In genomic region chr7:50327443-50327842, GRCh38 we compare ENCODE assay signal across 13 cellular contexts. TPM values are rescaled to one million over a fixed set of nuclear protein-coding genes. Genes with fewer than 3 reads are reported as not detected.
A peak's percentile ranks its signal among the peaks of the same experiment; 100 is the strongest.
DNase-seq lines count a peak whose midpoint lies in the region; ATAC-seq and TF ChIP-seq lines count a peak whose summit lies in the region.
"Had no signal": no experiment of that assay in that cellular context is flagged by ENCODE, and none has a peak within 500 bp of the region (broad histone marks: within the 10 kb centered on the region; RNA-seq: fewer than 3 reads in every experiment).

No MANE protein-coding gene starts in this region.

- peaks cover under 1% of the 10 kb centered on the region; the same call in 1 of the 2 replicates for H4K20me1 ChIP-seq in DND-41 (ENCODE audit: insufficient read depth, low read length)

- peak overlapping the region; percentile 43 for H3K27ac Mint-ChIP-seq in activated CD8-positive, alpha-beta T cell treated with anti-CD3 and anti-CD28 coated beads, Interleukin-2, amount 10 ng/mL, durations not matched to agents 7 days and 5 days

- peaks cover 81% of the 10 kb centered on the region for H3K36me3 ChIP-seq in DND-41 (ENCODE audit: insufficient read depth, low read length)
- H3K36me3 ChIP-seq in ovary = no peaks in the 10 kb centered on the region
- H3K36me3 ChIP-seq in colonic mucosa = no peaks in the 10 kb centered on the region
- H3K36me3 ChIP-seq: ascending aorta, thoracic aorta had no signal

- H3K9me3 ChIP-seq in DND-41 (ENCODE audit: insufficient read depth, low read length, severe bottlenecking) (no peaks in the 10 kb centered on the region), ovary (no peaks in the 10 kb centered on the region), colonic mucosa (no peaks in the 10 kb centered on the region)
- H3K9me3 ChIP-seq: ascending aorta, thoracic aorta had no signal

- no peak overlapping the region for H2AFZ ChIP-seq in DND-41 (ENCODE audit: low read depth, low read length)

- no peaks in the 10 kb centered on the region for H3K9me3 Mint-ChIP-seq in activated CD8-positive, alpha-beta T cell treated with anti-CD3 and anti-CD28 coated beads, Interleukin-2, amount 10 ng/mL, durations not matched to agents 7 days and 5 days (ENCODE audit: insufficient read depth)

- no peak overlapping the region for H3K9ac ChIP-seq in DND-41 (ENCODE audit: low read depth, low read length)
- H3K9ac ChIP-seq in colonic mucosa (ENCODE audit: low read depth in 2 of 2, low read length in 2 of 2) = no peak overlapping the region

- H3K4me1 ChIP-seq in DND-41 (ENCODE audit: insufficient read depth, low read length) (peaks cover 57% of the 10 kb centered on the region), ovary (ENCODE audit: insufficient read depth) (no peaks in the 10 kb centered on the region), colonic mucosa (no peaks in the 10 kb centered on the region)
- H3K4me1 ChIP-seq: ascending aorta had no signal

- H3K4me1 Mint-ChIP-seq in activated CD8-positive, alpha-beta T cell treated with anti-CD3 and anti-CD28 coated beads, Interleukin-2, amount 10 ng/mL, durations not matched to agents 7 days and 5 days (ENCODE audit: low read depth) = peaks cover 61% of the 10 kb centered on the region

- H3K27me3 ChIP-seq in DND-41 (ENCODE audit: insufficient read depth, low read length, poor library complexity) = no peaks in the 10 kb centered on the region
- no peaks in the 10 kb centered on the region for H3K27me3 ChIP-seq in ovary
- no peaks in the 10 kb centered on the region for H3K27me3 ChIP-seq in colonic mucosa
- H3K27me3 ChIP-seq: ascending aorta had no signal

- no peak for TF ChIP-seq EP300 in ovary (IDR thresholded peaks at IDR 0.05)

- POLR2A ChIA-PET in activated CD8-positive, alpha-beta T cell treated with anti-CD3 and anti-CD28 coated beads, Interleukin-2, amount 10 ng/mL, durations not matched to agents 7 days and 5 days (lab: Charles Lee) = interaction anchor here (1.4 to 1.7 kb wide), 2 partner anchors 41 to 122 kb away, joined by 4 to 5 read pairs; no protein-coding TSS in a partner anchor

- peaks cover 77% of the 10 kb centered on the region for H3K79me2 ChIP-seq in DND-41 (ENCODE audit: insufficient read depth, low read length)

- ATAC-seq in DND-41 (ENCODE audit: insufficient read depth, low read depth) (no peak), GM19025 (IDR thresholded peaks at IDR 0.05; ENCODE audit: low read depth, unreplicated experiment) (peak; percentile 54), HG02884 (IDR thresholded peaks at IDR 0.05; ENCODE audit: unreplicated experiment) (peak; percentile 37)
- no peak for ATAC-seq in activated CD8-positive, alpha-beta T cell treated with anti-CD3 and anti-CD28 coated beads, Interleukin-2, amount 10 ng/mL, durations not matched to agents 7 days and 5 days
- ATAC-seq: SK-N-SH treated with all-trans-retinoic acid at 6 μM for 48 hours had no signal

- no peak overlapping the region for H3K4me3 ChIP-seq in DND-41 (ENCODE audit: low read depth in 1 of 2, low read length in 2 of 2)
- no peak overlapping the region for H3K4me3 ChIP-seq in ovary
- no peak overlapping the region for H3K4me3 ChIP-seq in colonic mucosa
- H3K4me3 ChIP-seq: ascending aorta, thoracic aorta had no signal

- CTCF ChIA-PET in activated CD8-positive, alpha-beta T cell treated with anti-CD3 and anti-CD28 coated beads, Interleukin-2, amount 10 ng/mL, durations not matched to agents 7 days and 5 days (lab: Charles Lee) = interaction anchor here (0.6 to 2.0 kb wide), 7 partner anchors 9 to 206 kb away, joined by 3 to 7 read pairs (median 5); no protein-coding TSS in a partner anchor

- H3K27ac ChIP-seq in DND-41 (ENCODE audit: low read length) (peak overlapping the region; percentile 43; the same call in 1 of the 2 replicates), ovary (no peak overlapping the region), colonic mucosa (no peak overlapping the region)
- H3K27ac ChIP-seq: ascending aorta, thoracic aorta had no signal

- no peak overlapping the region for H3K4me3 Mint-ChIP-seq in activated CD8-positive, alpha-beta T cell treated with anti-CD3 and anti-CD28 coated beads, Interleukin-2, amount 10 ng/mL, durations not matched to agents 7 days and 5 days

- no peak overlapping the region for H3K4me2 ChIP-seq in DND-41 (ENCODE audit: insufficient read depth, low read length)

- H3K36me3 Mint-ChIP-seq in activated CD8-positive, alpha-beta T cell treated with anti-CD3 and anti-CD28 coated beads, Interleukin-2, amount 10 ng/mL, durations not matched to agents 7 days and 5 days (ENCODE audit: low read depth) = peaks cover 91% of the 10 kb centered on the region

- DNase-seq in DND-41 (no peak), SK-N-DZ (ENCODE audit: low spot score) (no peak), ovary (no peak), NCI-H1417 treated with DMSO at 0.1 percent for 48 hours (lab: John Stamatoyannopoulos, UW) (no peak), colonic mucosa (no peak)
- peak; percentile 19 for DNase-seq in activated CD8-positive, alpha-beta T cell treated with anti-CD3 and anti-CD28 coated beads, Interleukin-2, amount 10 ng/mL, durations not matched to agents 7 days and 5 days
- DNase-seq: C1 segment of cervical spinal cord, NCI-H510A had no signal

- 92 to 94% (median 93%) methylated on average over 10 of the region's 10 CpGs for WGBS in ovary, 3 donors

- H3K27me3 Mint-ChIP-seq in activated CD8-positive, alpha-beta T cell treated with anti-CD3 and anti-CD28 coated beads, Interleukin-2, amount 10 ng/mL, durations not matched to agents 7 days and 5 days (ENCODE audit: low read depth) = no peaks in the 10 kb centered on the region

- TF ChIP-seq CTCF in DND-41 (IDR thresholded peaks at IDR 0.05; ENCODE audit: borderline replicate concordance, extremely low read depth, low read length, poor library complexity, severe bottlenecking) (no peak), ovary (IDR thresholded peaks at IDR 0.05) (no peak), colonic mucosa (IDR thresholded peaks at IDR 0.05) (no peak)

- no peak for TF ChIP-seq POLR2A in ovary (IDR thresholded peaks at IDR 0.05)

- intact Hi-C loops in ovary (cut with DNase I) (no loop called here), colonic mucosa (cut with DNase I) (no loop called here)

RNA-seq across cellular contexts. Expression of gene IKZF1, which starts 22.9 kb away (rescaled TPM):
- 100 to 1,000 TPM; 370 to 374 TPM for total RNA-seq in activated CD8-positive, alpha-beta T cell treated with anti-CD3 and anti-CD28 coated beads, Interleukin-2, amount 10 ng/mL, durations not matched to agents 7 days and 5 days
- polyA plus RNA-seq in SK-N-DZ (2014; cell fraction: cytosol; rRNA removed) = not detected in 2 replicates
- not detected in 2 replicates for polyA plus RNA-seq in SK-N-DZ (2014; cell fraction: nucleus; rRNA removed)
- 1 to 10 TPM; 1.8 to 7.5 (median 3.3) TPM for total RNA-seq in ovary
- polyA plus RNA-seq in ovary = 1 to 10 TPM in 1 of 2 donors, under 1 TPM in 1; 0.59 to 6.5 TPM
- total RNA-seq in colonic mucosa = 1 to 10 TPM; 4.9 to 5.6 TPM

Comparison
In these comparisons a context has a peak if more than half of its experiments do, and no peak if none do; other contexts are left out.
1. ATAC-seq: peak in GM19025 (single experiment) and HG02884 (single experiment); none in DND-41 (single experiment) and activated CD8-positive, alpha-beta T cell treated with anti-CD3 and anti-CD28 coated beads, Interleukin-2, amount 10 ng/mL, durations not matched to agents 7 days and 5 days (single experiment).
2. RNA of gene IKZF1, which starts 22.9 kb away (total RNA-seq): 370 to 374 TPM in activated CD8-positive, alpha-beta T cell treated with anti-CD3 and anti-CD28 coated beads, Interleukin-2, amount 10 ng/mL, durations not matched to agents 7 days and 5 days; 4.9 to 5.6 TPM in colonic mucosa and 1.8 to 7.5 TPM in ovary; every median in the first group is over 10 times any median in the second.